In the genomic region with DNA sequence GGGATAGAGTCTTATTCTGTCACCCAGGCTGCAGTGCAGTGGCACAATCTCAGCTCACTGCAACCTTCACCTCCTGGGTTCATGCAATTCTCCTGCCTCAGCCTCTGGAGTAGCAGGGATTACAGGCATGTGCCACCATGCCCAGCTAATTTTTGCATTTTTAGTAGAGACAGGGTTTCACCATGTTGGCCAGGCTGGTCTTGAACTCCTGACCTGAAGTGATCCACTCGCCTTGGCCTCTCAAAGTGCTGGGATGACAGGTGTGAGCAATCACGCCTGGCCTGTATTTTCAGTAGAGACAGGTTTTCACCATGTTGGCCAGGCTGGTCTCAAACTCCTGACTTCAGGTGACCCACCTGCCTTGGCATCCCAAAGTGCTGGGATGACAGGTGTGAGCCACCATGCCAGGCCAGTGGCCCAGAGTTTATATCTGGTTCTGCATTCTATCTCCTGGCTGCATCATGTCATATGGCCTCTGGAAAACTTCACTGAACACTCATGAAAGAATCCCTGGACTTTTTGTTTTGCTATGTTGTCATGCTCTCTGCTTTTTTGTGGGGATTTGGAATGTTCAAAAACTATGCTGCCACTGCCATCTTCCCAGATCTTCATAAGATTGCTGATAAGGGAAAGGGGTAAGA, we compare ENCODE assay signal across 8 cellular contexts. TPM values are rescaled to one million over a fixed set of nuclear protein-coding genes. Genes with fewer than 3 reads are reported as not detected.
DNase-seq lines count a peak whose midpoint lies in the region; ATAC-seq, FAIRE-seq and TF ChIP-seq lines count a peak whose summit lies in the region.
"Not testable (repeated sequence)": the region's sequence is repeated elsewhere in the genome, so short reads cannot be mapped to it uniquely, and the experiment has no call there.

No MANE protein-coding gene starts in this region.

- not testable (repeated sequence) for H3K4me1 Mint-ChIP-seq in IgD-negative memory B cell; activated T-cell treated with anti-CD3 and anti-CD28 coated beads, Interleukin-2, amount 50 U/mL, for 72 hours (ENCODE audit: low read depth)

- not testable (repeated sequence) for H3K36me3 ChIP-seq in esophagus muscularis mucosa; HepG2 (replicated peaks in 1 of 2; ENCODE audit: control insufficient read depth in 1 of 2, insufficient read depth in 2 of 2, low read length in 2 of 2); rectal smooth muscle tissue (ENCODE audit: control insufficient read depth, insufficient read depth, low read length); stomach smooth muscle (ENCODE audit: control insufficient read depth in 2 of 2, insufficient read depth in 2 of 2, low read length in 2 of 2)

- in situ Hi-C loops in HepG2 (cut with HindIII; ENCODE audit: extremely low pct_ligation_motif_present, low pct_unique_long_range_greater_than_20kb): not testable (repeated sequence)

- not testable (repeated sequence) for H3K9me3 ChIP-seq in A549; esophagus muscularis mucosa; HepG2 (ENCODE audit: low read length); stomach smooth muscle (ENCODE audit: control insufficient read depth in 2 of 2, low read length in 2 of 2)

- 100% methylated on average over 2 of the region's 2 CpGs for WGBS in A549 (ENCODE audit: missing lambda C conversion rate)
- WGBS in esophagus muscularis mucosa: 80% methylated on average over 1 of the region's 2 CpGs
- 94% methylated on average over 2 of the region's 2 CpGs for WGBS in HepG2 (ENCODE audit: low lambda C conversion rate)

- POLR2A ChIA-PET in A549 (lab: Yijun Ruan, JAX): not testable (repeated sequence)
- POLR2A ChIA-PET in HepG2 (lab: Yijun Ruan, JAX): interaction anchor here (1.0 to 5.1 kb wide), 5 partner anchors 7 to 83 kb away, joined by 3 to 63 read pairs (median 5); partner anchors contain the start of gene SLC7A5

- not testable (repeated sequence) for TF ChIP-seq POLR2A in A549 (IDR thresholded peaks at IDR 0.05; ENCODE audit: low read length); esophagus muscularis mucosa (IDR thresholded peaks at IDR 0.05; ENCODE audit: low read depth); HepG2 (IDR thresholded peaks at IDR 0.05; ENCODE audit: insufficient read depth in 1 of 2, low read depth in 2 of 2, low read length in 2 of 2)

- H3K4me1 ChIP-seq in A549 (peaks cover 63% of the 10 kb centered on the region), esophagus muscularis mucosa (peaks cover 9 to 43% (median 39%) of the 10 kb centered on the region in 4 donors), HepG2 (ENCODE audit: insufficient read depth, low read length) (peaks cover 72% of the 10 kb centered on the region), rectal smooth muscle tissue (ENCODE audit: control insufficient read depth, insufficient read depth, low read length) (peaks cover 15% of the 10 kb centered on the region), stomach smooth muscle (ENCODE audit: control insufficient read depth, insufficient read depth, low read length) (peaks cover 29% of the 10 kb centered on the region)

- H2AFZ ChIP-seq in HepG2 (ENCODE audit: low read length): not testable (repeated sequence)

- intact Hi-C loops in esophagus muscularis mucosa (cut with DNase I); HepG2 (cut with micrococcal nuclease; ENCODE audit: unreplicated experiment): not testable (repeated sequence)

- CTCF ChIA-PET in A549 (lab: Yijun Ruan, JAX): interaction anchor here (0.7 to 6.6 kb wide), 8 partner anchors 9 to 88 kb away, joined by 3 to 35 read pairs (median 3); no protein-coding TSS in a partner anchor
- CTCF ChIA-PET in HepG2 (lab: Yijun Ruan, JAX; ENCODE audit: low intra/inter-chr PET ratio, low total read pairs): not testable (repeated sequence)

- 0 out of 2 replicates have a peak overlapping the region, but pooled peaks have one; percentile 76 for H3K9ac ChIP-seq in HepG2 (ENCODE audit: insufficient read depth, low read depth, low read length)
- not testable (repeated sequence) for H3K9ac ChIP-seq in rectal smooth muscle tissue (ENCODE audit: low read length); stomach smooth muscle (ENCODE audit: low read length in 2 of 2)

- ATAC-seq in A549; activated T-cell treated with anti-CD3 and anti-CD28 coated beads, Interleukin-2, amount 50 U/mL, for 72 hours (replicated peaks in 1 of 2); HepG2: not testable (repeated sequence)

- H3K4me3 Mint-ChIP-seq in IgD-negative memory B cell; activated T-cell treated with anti-CD3 and anti-CD28 coated beads, Interleukin-2, amount 50 U/mL, for 72 hours: not testable (repeated sequence)

- H3K27ac Mint-ChIP-seq in IgD-negative memory B cell: peak overlapping the region; percentile 19 to 39 (median 20)
- peak overlapping the region; percentile 31 for H3K27ac Mint-ChIP-seq in activated T-cell treated with anti-CD3 and anti-CD28 coated beads, Interleukin-2, amount 50 U/mL, for 72 hours

- BruUV-seq in HepG2 (replicated peaks; lab: Mats Ljungman, UMichigan): not testable (repeated sequence)

- H3K4me2 ChIP-seq in A549: peak overlapping the region; percentile 72; the same call in 2 of the 3 replicates
- H3K4me2 ChIP-seq in HepG2 (ENCODE audit: low read depth, low read length): 0 out of 2 replicates have a peak overlapping the region, but pooled peaks have one; percentile 82

- TF ChIP-seq RAD21 in A549 (conservative IDR thresholded peaks at IDR 0.05 in 1 of 2, IDR thresholded peaks at IDR 0.05 in 1 of 2); HepG2 (CRISPR knock-in tag; IDR thresholded peaks at IDR 0.05): not testable (repeated sequence)

- not testable (repeated sequence) for DNase-seq in A549 (ENCODE audit: low read depth in 1 of 2, low spot score in 1 of 2); activated T-cell treated with anti-CD3 and anti-CD28 coated beads, Interleukin-2, amount 50 U/mL, for 72 hours; esophagus muscularis mucosa (ENCODE audit: extremely low spot score); HepG2 (ENCODE audit: low spot score)
- DNase-seq in EH (ENCODE audit: low read depth): peak; percentile 62

- H3K27ac ChIP-seq in A549: peak overlapping the region; percentile 95 to 96
- H3K27ac ChIP-seq in esophagus muscularis mucosa (replicated peaks in 1 of 4): peak overlapping the region in 3 of 4 donors; percentile 69 to 85 (median 70)
- peak overlapping the region; percentile 88 for H3K27ac ChIP-seq in HepG2 (ENCODE audit: extremely low read length, insufficient read depth, low read length)
- peak overlapping the region; percentile 27 for H3K27ac ChIP-seq in rectal smooth muscle tissue (ENCODE audit: low read depth, low read length)
- H3K27ac ChIP-seq in stomach smooth muscle (ENCODE audit: low read length): peak overlapping the region; percentile 97

- not testable (repeated sequence) for H3K4me3 ChIP-seq in A549; esophagus muscularis mucosa; HepG2 (replicated peaks in 1 of 3; ENCODE audit: insufficient read depth in 1 of 3, low read depth in 2 of 3, low read length in 3 of 3); rectal smooth muscle tissue (ENCODE audit: low read length); stomach smooth muscle (ENCODE audit: low read length in 2 of 2)

- H3K36me3 Mint-ChIP-seq in IgD-negative memory B cell; activated T-cell treated with anti-CD3 and anti-CD28 coated beads, Interleukin-2, amount 50 U/mL, for 72 hours (ENCODE audit: insufficient read depth in 2 of 2): not testable (repeated sequence)

- H3K27me3 ChIP-seq in esophagus muscularis mucosa; HepG2 (ENCODE audit: control insufficient read depth in 1 of 2, insufficient read depth in 2 of 2, low read length in 2 of 2); rectal smooth muscle tissue (ENCODE audit: control insufficient read depth, insufficient read depth, low read length); stomach smooth muscle (ENCODE audit: control insufficient read depth in 1 of 2, insufficient read depth in 2 of 2, low read length in 2 of 2): not testable (repeated sequence)

- TF ChIP-seq EP300 in A549 (IDR thresholded peaks at IDR 0.05); HepG2 (IDR thresholded peaks at IDR 0.05; ENCODE audit: low read depth in 2 of 2, low read length in 2 of 2); HepG2 (CRISPR knock-in tag; IDR thresholded peaks at IDR 0.05; ENCODE audit: borderline replicate concordance): not testable (repeated sequence)
- peak; percentile 28 for TF ChIP-seq EP300 in esophagus muscularis mucosa (IDR thresholded peaks at IDR 0.05)

- H3K27me3 Mint-ChIP-seq in IgD-negative memory B cell; activated T-cell treated with anti-CD3 and anti-CD28 coated beads, Interleukin-2, amount 50 U/mL, for 72 hours (ENCODE audit: low read depth): not testable (repeated sequence)

- H3K9me3 Mint-ChIP-seq in IgD-negative memory B cell; activated T-cell treated with anti-CD3 and anti-CD28 coated beads, Interleukin-2, amount 50 U/mL, for 72 hours: not testable (repeated sequence)

- not testable (repeated sequence) for TF ChIP-seq CTCF in A549 (IDR thresholded peaks at IDR 0.05); esophagus muscularis mucosa (IDR thresholded peaks at IDR 0.05); HepG2 (CRISPR knock-in tag; IDR thresholded peaks at IDR 0.05)

- not testable (repeated sequence) for FAIRE-seq in A549 (lab: Jason Lieb, UNC); HepG2 (lab: Jason Lieb, UNC)

- not testable (repeated sequence) for H4K20me1 ChIP-seq in HepG2 (ENCODE audit: insufficient read depth, low read length)

- H3K79me2 ChIP-seq in HepG2 (ENCODE audit: insufficient read depth, low read length): not testable (repeated sequence)

RNA-seq across cellular contexts. Expression of gene KLHDC4, which starts 21.8 kb away (rescaled TPM):
- polyA plus RNA-seq in A549 (2011; rRNA removed) (22.6 and 25.9 TPM in 2 replicates), A549 (2017; fragmentation: RNase III; extraction: RNeasy Plus Mini Kit Qiagen cat#74134 plus additional on column Dnase treatment) (34.8 to 38.2 TPM (median 37.2 TPM) in 3 replicates), IgD-negative memory B cell (18.7 TPM), HepG2 (2011; rRNA removed) (18.7 and 22.7 TPM in 2 replicates)
- 49.9 and 55.6 TPM in 2 replicates for polyA plus RNA-seq in A549 (2012; cell fraction: cytosol; rRNA removed)
- 197 and 201 TPM in 2 replicates for polyA plus RNA-seq in A549 (2012; cell fraction: nucleus; rRNA removed)
- 30.0 and 33.8 TPM in 2 replicates for polyA minus RNA-seq in A549 (2011; rRNA and poly(A)+ RNA removed)
- 100 to 1,000 TPM in 1 of 2 donors, 10 to 100 TPM in 1; 85.5 to 108 TPM for total RNA-seq in activated T-cell treated with anti-CD3 and anti-CD28 coated beads, Interleukin-2, amount 50 U/mL, for 72 hours
- total RNA-seq in esophagus muscularis mucosa (10 to 100 TPM; 22.2 to 41.5 (median 31.4) TPM), HepG2 (2016; rRNA removed; fragmentation: Illumina TruSeq; extraction: Trizol) (26.7 and 31.8 TPM in 2 replicates)
- total RNA-seq in HepG2 (2016; cell fraction: cytosol; rRNA removed; fragmentation: Illumina TruSeq; extraction: Trizol; ENCODE audit: low read depth): 19.6 and 21.0 TPM in 2 replicates
- 27.2 and 34.0 TPM in 2 replicates for total RNA-seq in HepG2 (2016; cell fraction: insoluble cytoplasmic fraction; rRNA removed; fragmentation: Illumina TruSeq; extraction: Trizol)
- 12.7 and 13.0 TPM in 2 replicates for total RNA-seq in HepG2 (2016; cell fraction: membrane; rRNA removed; fragmentation: Illumina TruSeq; extraction: Trizol)
- total RNA-seq in HepG2 (2016; cell fraction: nucleus; rRNA removed; fragmentation: Illumina TruSeq; extraction: Trizol): 35.2 and 38.5 TPM in 2 replicates
- polyA plus RNA-seq in HepG2 (2011; cell fraction: cytosol; rRNA removed): 8.9 and 14.1 TPM in 2 replicates
- polyA plus RNA-seq in HepG2 (2011; cell fraction: nucleus; rRNA removed): 122 TPM in 2 replicates
- 24.2 and 33.3 TPM in 2 replicates for polyA plus RNA-seq in HepG2 (2012)
- polyA plus RNA-seq in HepG2 (2016; cell fraction: cytosol; fragmentation: Illumina TruSeq; extraction: Trizol; ENCODE audit: low read depth): 3.6 TPM in 2 replicates
- 25.4 and 27.5 TPM in 2 replicates for polyA plus RNA-seq in HepG2 (2016; cell fraction: insoluble cytoplasmic fraction; fragmentation: Illumina TruSeq; extraction: Trizol; ENCODE audit: low read depth)
- polyA plus RNA-seq in HepG2 (2016; cell fraction: membrane; fragmentation: Illumina TruSeq; extraction: Trizol; ENCODE audit: low read depth): 6.5 and 8.9 TPM in 2 replicates
- 82.6 and 96.2 TPM in 2 replicates for polyA plus RNA-seq in HepG2 (2016; cell fraction: nucleus; fragmentation: Illumina TruSeq; extraction: Trizol; ENCODE audit: insufficient read depth, low read depth)
- polyA minus RNA-seq in HepG2 (2011; rRNA and poly(A)+ RNA removed; ENCODE audit: low replicate concordance): 24.4 and 42.1 TPM in 2 replicates
- 8.9 and 11.7 TPM in 2 replicates for polyA minus RNA-seq in HepG2 (2011; cell fraction: cytosol; rRNA and poly(A)+ RNA removed)
- polyA minus RNA-seq in HepG2 (2011; cell fraction: nucleus; rRNA and poly(A)+ RNA removed): 42.6 and 46.6 TPM in 2 replicates

Comparison
In these comparisons a context has a peak if more than half of its experiments do, and no peak if none do; other contexts are left out.
1. H3K27ac ChIP-seq: peak in every context shown above with its lines; median percentile 97 in stomach smooth muscle; 96 in A549; 88 in HepG2; 70 in esophagus muscularis mucosa; 27 in rectal smooth muscle tissue.